Comparison of ENCODE assay signal across 8 cellular contexts in genomic region chr3:69012836-69013255, GRCh38. TPM values are rescaled to one million over a fixed set of nuclear protein-coding genes. Genes with fewer than 3 reads are reported as not detected.
DNase-seq lines count a peak whose midpoint lies in the region; ATAC-seq and TF ChIP-seq lines count a peak whose summit lies in the region.

No MANE protein-coding gene starts in this region.

- ATAC-seq in GM21515 (IDR thresholded peaks at IDR 0.05; ENCODE audit: unreplicated experiment): peak; percentile 45

- H3K36me3 ChIP-seq in adipocyte (ENCODE audit: control insufficient read depth, insufficient read depth, low read length, severe bottlenecking): peaks cover 32% of the 10 kb centered on the region
- peaks cover 21% of the 10 kb centered on the region for H3K36me3 ChIP-seq in left ventricle myocardium inferior

- peak overlapping the region; percentile 39 to 91 (median 86) for H3K4me3 Mint-ChIP-seq in IgD-negative memory B cell

- H3K4me1 Mint-ChIP-seq in IgD-negative memory B cell: peaks cover 4 to 12% (median 12%) of the 10 kb centered on the region in 3 donors

- H3K27ac ChIP-seq in left ventricle myocardium inferior (replicated peaks): peak overlapping the region; percentile 99

- no peaks in the 10 kb centered on the region for H3K27me3 ChIP-seq in adipocyte (replicated peaks; ENCODE audit: control insufficient read depth, insufficient read depth, low read length)
- H3K27me3 ChIP-seq in left ventricle myocardium inferior (ENCODE audit: low read depth): no peaks in the 10 kb centered on the region

- H3K4me3 ChIP-seq in GM12864 (ENCODE audit: low read depth, low read length): peak overlapping the region; percentile 86
- H3K4me3 ChIP-seq in adipocyte (ENCODE audit: low read length): peak overlapping the region; percentile 83
- H3K4me3 ChIP-seq in left ventricle myocardium inferior: peak overlapping the region; percentile 88

- peak overlapping the region; percentile 68 to 92 (median 87) for H3K27ac Mint-ChIP-seq in IgD-negative memory B cell

- peak; percentile 5 for DNase-seq in GM12864 (ENCODE audit: low read depth)
- DNase-seq in adipocyte (ENCODE audit: low read depth): peak; percentile 77
- peak; percentile 47 for DNase-seq in left ventricle myocardium inferior
- DNase-seq in posterior vena cava (ENCODE audit: low spot score): peak; percentile 90
- DNase-seq in DMS79 (lab: John Stamatoyannopoulos, UW): no peak
- DNase-seq in NAMALWA (ENCODE audit: low spot score): no peak

- H3K9ac ChIP-seq in adipocyte (ENCODE audit: low read length): peak overlapping the region; percentile 92

- H3K27me3 Mint-ChIP-seq in IgD-negative memory B cell: no peaks in the 10 kb centered on the region

- H3K4me1 ChIP-seq in adipocyte (ENCODE audit: control insufficient read depth, insufficient read depth, low read length): peaks cover 45% of the 10 kb centered on the region
- peaks cover 52% of the 10 kb centered on the region for H3K4me1 ChIP-seq in left ventricle myocardium inferior

- no peaks in the 10 kb centered on the region for H3K9me3 Mint-ChIP-seq in IgD-negative memory B cell

- intact Hi-C loops in left ventricle myocardium inferior (cut with micrococcal nuclease) (no loop called here), posterior vena cava (cut with DNase I) (no loop called here)

- TF ChIP-seq CTCF in GM12864 (IDR thresholded peaks at IDR 0.05; ENCODE audit: low read depth, low read length, missing control alignments): no peak
- TF ChIP-seq CTCF in left ventricle myocardium inferior (IDR thresholded peaks at IDR 0.05; ENCODE audit: borderline replicate concordance): no peak

- H3K9me3 ChIP-seq in adipocyte (ENCODE audit: control insufficient read depth, low read length) (no peaks in the 10 kb centered on the region), left ventricle myocardium inferior (replicated peaks) (no peaks in the 10 kb centered on the region)

- peaks cover 2% of the 10 kb centered on the region for H3K36me3 Mint-ChIP-seq in IgD-negative memory B cell

RNA-seq across cellular contexts. Expression of gene EOGT, which starts 0.6 kb away (rescaled TPM):
- 7.0 TPM for polyA plus RNA-seq in IgD-negative memory B cell
- total RNA-seq in left ventricle myocardium inferior (28.2 TPM), posterior vena cava (10 to 100 TPM; 67.6 to 87.8 TPM)

RNA-seq across cellular contexts. Expression of gene TMF1, which starts 39.3 kb away (rescaled TPM):
- 43.2 TPM for polyA plus RNA-seq in IgD-negative memory B cell
- 21.0 TPM for total RNA-seq in left ventricle myocardium inferior
- total RNA-seq in posterior vena cava: 10 to 100 TPM; 30.7 to 41.0 TPM

Comparison
In these comparisons a context has a peak if more than half of its experiments do, and no peak if none do; other contexts are left out.
1. DNase-seq: peak in GM12864 (single experiment), adipocyte (single experiment), left ventricle myocardium inferior (single experiment) and posterior vena cava (single experiment); none in DMS79 (single experiment) and NAMALWA (single experiment).
2. Peak in every context shown above with its lines, with median percentiles within 50 percentile points of each other: H3K4me3 ChIP-seq.